Comparison of ENCODE assay signal across 1 cellular context in genomic region chr10:77223532-77224460, GRCh38.
TF ChIP-seq lines count a peak whose summit lies in the region.

No MANE protein-coding gene starts in this region.

TF ChIP-seq in HepG2, 621 proteins besides CTCF, POLR2A, EP300 and RAD21 (continued from another document):
- TF ChIP-seq, protein P1, sequence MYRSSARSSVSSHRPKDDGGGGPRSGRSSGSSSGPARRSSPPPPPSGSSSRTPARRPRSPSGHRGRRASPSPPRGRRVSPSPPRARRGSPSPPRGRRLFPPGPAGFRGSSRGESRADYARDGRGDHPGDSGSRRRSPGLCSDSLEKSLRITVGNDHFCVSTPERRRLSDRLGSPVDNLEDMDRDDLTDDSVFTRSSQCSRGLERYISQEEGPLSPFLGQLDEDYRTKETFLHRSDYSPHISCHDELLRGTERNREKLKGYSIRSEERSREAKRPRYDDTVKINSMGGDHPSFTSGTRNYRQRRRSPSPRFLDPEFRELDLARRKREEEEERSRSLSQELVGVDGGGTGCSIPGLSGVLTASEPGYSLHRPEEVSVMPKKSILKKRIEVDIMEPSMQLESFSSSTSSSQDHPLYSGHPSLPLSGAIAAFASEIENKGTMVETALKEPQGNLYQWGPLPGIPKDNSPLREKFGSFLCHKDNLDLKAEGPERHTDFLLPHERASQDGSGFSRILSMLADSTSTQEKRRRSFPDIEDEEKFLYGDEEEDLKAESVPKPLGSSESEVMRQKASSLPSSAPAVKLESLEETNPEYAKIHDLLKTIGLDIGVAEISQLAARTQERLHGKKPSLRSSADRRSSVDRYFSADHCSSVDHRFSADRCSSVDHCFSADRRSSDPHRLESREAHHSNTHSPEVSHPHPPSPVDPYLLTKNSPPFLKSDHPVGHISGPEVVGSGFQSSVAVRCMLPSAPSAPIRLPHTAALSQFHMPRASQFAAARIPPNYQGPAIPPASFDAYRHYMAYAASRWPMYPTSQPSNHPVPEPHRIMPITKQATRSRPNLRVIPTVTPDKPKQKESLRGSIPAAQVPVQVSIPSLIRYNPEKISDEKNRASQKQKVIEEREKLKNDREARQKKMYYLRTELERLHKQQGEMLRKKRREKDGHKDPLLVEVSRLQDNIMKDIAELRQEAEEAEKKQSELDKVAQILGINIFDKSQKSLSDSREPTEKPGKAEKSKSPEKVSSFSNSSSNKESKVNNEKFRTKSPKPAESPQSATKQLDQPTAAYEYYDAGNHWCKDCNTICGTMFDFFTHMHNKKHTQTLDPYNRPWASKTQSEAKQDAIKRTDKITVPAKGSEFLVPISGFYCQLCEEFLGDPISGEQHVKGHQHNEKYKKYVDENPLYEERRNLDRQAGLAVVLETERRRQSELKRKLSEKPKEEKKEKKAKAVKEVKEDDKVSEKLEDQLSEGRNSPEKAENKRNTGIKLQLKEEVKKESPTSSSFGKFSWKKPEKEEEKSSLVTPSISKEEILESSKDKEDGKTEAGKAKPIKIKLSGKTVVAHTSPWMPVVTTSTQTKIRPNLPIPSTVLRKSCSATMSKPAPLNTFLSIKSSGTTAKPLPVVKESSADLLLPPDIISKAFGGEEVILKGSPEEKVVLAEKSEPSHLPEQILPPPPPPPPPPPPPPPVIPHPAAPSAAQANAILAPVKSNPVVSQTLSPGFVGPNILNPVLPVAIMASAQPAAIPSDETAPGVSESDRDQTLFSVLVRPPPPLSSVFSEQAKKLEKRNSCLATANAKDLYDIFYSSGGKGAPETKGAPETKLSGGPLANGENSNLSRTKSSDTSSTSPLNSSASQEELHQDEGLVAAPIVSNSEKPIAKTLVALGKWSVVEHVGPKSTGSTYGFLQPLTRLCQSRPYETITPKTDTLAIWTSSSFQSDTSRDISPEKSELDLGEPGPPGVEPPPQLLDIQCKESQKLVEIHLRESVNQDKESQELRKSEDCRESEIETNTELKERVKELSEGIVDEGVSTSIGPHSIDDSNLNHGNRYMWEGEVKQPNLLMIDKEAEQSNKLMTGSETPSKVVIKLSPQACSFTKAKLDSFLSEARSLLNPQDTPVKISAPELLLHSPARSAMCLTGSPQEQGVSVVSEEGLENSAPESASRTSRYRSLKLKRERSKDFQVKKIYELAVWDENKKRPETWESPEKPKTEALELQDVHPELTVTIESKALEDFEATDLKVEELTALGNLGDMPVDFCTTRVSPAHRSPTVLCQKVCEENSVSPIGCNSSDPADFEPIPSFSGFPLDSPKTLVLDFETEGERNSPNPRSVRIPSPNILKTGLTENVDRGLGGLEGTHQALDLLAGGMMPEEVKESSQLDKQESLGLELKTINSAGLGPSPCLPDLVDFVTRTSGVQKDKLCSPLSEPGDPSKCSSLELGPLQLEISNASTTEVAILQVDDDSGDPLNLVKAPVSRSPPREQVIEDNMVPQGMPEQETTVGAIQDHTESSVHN (CRISPR knock-in tag; IDR thresholded peaks at IDR 0.05) = no peak
- no peak for TF ChIP-seq HDAC6 (IDR thresholded peaks at IDR 0.05; ENCODE audit: low read depth, low read length)
- TF ChIP-seq MNT (IDR thresholded peaks at IDR 0.05) = no peak
